Comparison of ENCODE assay signal across 8 cellular contexts in genomic region chr11:67792242-67792990, GRCh38.
DNase-seq lines count a peak whose midpoint lies in the region; ATAC-seq, FAIRE-seq and TF ChIP-seq lines count a peak whose summit lies in the region.
"Not testable (repeated sequence)": the region's sequence is repeated elsewhere in the genome, so short reads cannot be mapped to it uniquely, and the experiment has no call there.

No MANE protein-coding gene starts in this region.

- intact Hi-C loops in activated T-helper 2 cell treated with anti-CD3 and anti-CD28 coated beads, Interferon-gamma antibody, Interleukin-2, Interleukin-4, amounts not matched to agents 10 μg/mL and 5 μg/mL and 100 μg/mL, durations not matched to agents 14 hours and 24 hours and 36 hours (cut with micrococcal nuclease); HepG2 (cut with micrococcal nuclease; ENCODE audit: unreplicated experiment); spleen (cut with DNase I; ENCODE audit: low total_unique reads): not testable (repeated sequence)

- not testable (repeated sequence) for H3K14ac ChIP-seq in H1 (ENCODE audit: insufficient read length)

- TF ChIP-seq RAD21 in A549 (conservative IDR thresholded peaks at IDR 0.05 in 1 of 2, IDR thresholded peaks at IDR 0.05 in 1 of 2) (peak; percentile 51 to 62), H1 (IDR thresholded peaks at IDR 0.05 in 1 of 2, conservative IDR thresholded peaks at IDR 0.05 in 1 of 2; ENCODE audit: low read depth in 2 of 2, low read length in 2 of 2) (peak; percentile 58 to 60)
- not testable (repeated sequence) for TF ChIP-seq RAD21 in HepG2 (CRISPR knock-in tag; IDR thresholded peaks at IDR 0.05)

- not testable (repeated sequence) for H3K79me1 ChIP-seq in H1 (ENCODE audit: low read depth, low read length)

- H3K4me3 Mint-ChIP-seq in T-helper 2 cell treated with Interferon-gamma antibody and Interleukin-4, amounts not matched to agents 5 μg/mL and 100 μg/mL, for 36 hours; activated T-helper 2 cell treated with anti-CD3 and anti-CD28 coated beads, Interferon-gamma antibody, Interleukin-2, Interleukin-4, amounts not matched to agents 10 μg/mL and 5 μg/mL and 100 μg/mL, durations not matched to agents 14 hours and 24 hours and 36 hours (ENCODE audit: low read depth): not testable (repeated sequence)

- H4K8ac ChIP-seq in H1 (ENCODE audit: extremely low read depth, insufficient read depth, low read length) = not testable (repeated sequence)

- not testable (repeated sequence) for H3K27me3 Mint-ChIP-seq in T-helper 2 cell treated with Interferon-gamma antibody and Interleukin-4, amounts not matched to agents 5 μg/mL and 100 μg/mL, for 36 hours (ENCODE audit: low read depth); activated T-helper 2 cell treated with anti-CD3 and anti-CD28 coated beads, Interferon-gamma antibody, Interleukin-2, Interleukin-4, amounts not matched to agents 10 μg/mL and 5 μg/mL and 100 μg/mL, durations not matched to agents 14 hours and 24 hours and 36 hours (ENCODE audit: low read depth)

- not testable (repeated sequence) for H2BK20ac ChIP-seq in H1 (ENCODE audit: low read length)

- not testable (repeated sequence) for H4K91ac ChIP-seq in H1 (replicated peaks; ENCODE audit: insufficient read length, low read length)

- H2BK12ac ChIP-seq in H1 (ENCODE audit: low read depth, low read length) = not testable (repeated sequence)

- not testable (repeated sequence) for H3K79me2 ChIP-seq in H1 (ENCODE audit: control insufficient read depth in 1 of 2, insufficient read depth in 2 of 2, low read length in 2 of 2); HepG2 (ENCODE audit: insufficient read depth, low read length)

- in situ Hi-C loops in HepG2 (cut with HindIII; ENCODE audit: extremely low pct_ligation_motif_present, low pct_unique_long_range_greater_than_20kb) = loop anchor here (25.0 kb wide), 1 partner anchor 130 kb away; the partner anchor contains the start of genes ACY3 and ALDH3B2

- not testable (repeated sequence) for H3K23me2 ChIP-seq in H1 (ENCODE audit: low read depth, low read length)

- not testable (repeated sequence) for H3K27me3 ChIP-seq in H1 (replicated peaks in 1 of 4; ENCODE audit: control insufficient read depth in 3 of 4, extremely low read depth in 1 of 4, insufficient read depth in 3 of 4, low read length in 3 of 4); HepG2 (ENCODE audit: control insufficient read depth in 1 of 2, insufficient read depth in 2 of 2, low read length in 2 of 2); spleen (replicated peaks in 1 of 7)

- not testable (repeated sequence) for H3K27ac ChIP-seq in A549; H1 (ENCODE audit: low read depth, low read length); HepG2 (ENCODE audit: extremely low read length, insufficient read depth, low read length); spleen

- not testable (repeated sequence) for H3K9me3 Mint-ChIP-seq in T-helper 2 cell treated with Interferon-gamma antibody and Interleukin-4, amounts not matched to agents 5 μg/mL and 100 μg/mL, for 36 hours; activated T-helper 2 cell treated with anti-CD3 and anti-CD28 coated beads, Interferon-gamma antibody, Interleukin-2, Interleukin-4, amounts not matched to agents 10 μg/mL and 5 μg/mL and 100 μg/mL, durations not matched to agents 14 hours and 24 hours and 36 hours

- not testable (repeated sequence) for TF ChIP-seq POLR2A in A549 (IDR thresholded peaks at IDR 0.05; ENCODE audit: low read length); H1 (IDR thresholded peaks at IDR 0.05; ENCODE audit: control extremely low read depth in 1 of 2, low read depth in 2 of 2, low read length in 2 of 2); HepG2 (IDR thresholded peaks at IDR 0.05; ENCODE audit: insufficient read depth in 1 of 2, low read depth in 2 of 2, low read length in 2 of 2); spleen (IDR thresholded peaks at IDR 0.05)

- not testable (repeated sequence) for H2BK120ac ChIP-seq in H1 (replicated peaks; ENCODE audit: low read depth, low read length)

- FAIRE-seq in A549 (lab: Jason Lieb, UNC); H1 (lab: Jason Lieb, UNC): not testable (repeated sequence)
- peak; percentile 56 for FAIRE-seq in HepG2 (lab: Jason Lieb, UNC)

- not testable (repeated sequence) for ATAC-seq in A549, HepG2

- TF ChIP-seq EP300 in A549 (IDR thresholded peaks at IDR 0.05); H1 (IDR thresholded peaks at IDR 0.05; ENCODE audit: borderline replicate concordance in 1 of 2, low read depth in 2 of 2, low read length in 2 of 2); HepG2 (IDR thresholded peaks at IDR 0.05; ENCODE audit: low read depth in 2 of 2, low read length in 2 of 2); HepG2 (CRISPR knock-in tag; IDR thresholded peaks at IDR 0.05; ENCODE audit: borderline replicate concordance): not testable (repeated sequence)

- not testable (repeated sequence) for H3K4ac ChIP-seq in H1 (replicated peaks; ENCODE audit: insufficient read length, low read depth, low read length)

- not testable (repeated sequence) for H3K9ac ChIP-seq in H1 (replicated peaks in 1 of 4; ENCODE audit: extremely low read depth in 1 of 4, low read depth in 3 of 4, low read length in 3 of 4); HepG2 (ENCODE audit: insufficient read depth, low read depth, low read length)

- H3K4me1 ChIP-seq in A549; H1 (replicated peaks in 1 of 4; ENCODE audit: control insufficient read depth in 3 of 4, insufficient read depth in 4 of 4, low read length in 3 of 4); HepG2 (ENCODE audit: insufficient read depth, low read length); spleen: not testable (repeated sequence)

- BruUV-seq in HepG2 (replicated peaks; lab: Mats Ljungman, UMichigan) = not testable (repeated sequence)

- DNase-seq in A549 (ENCODE audit: low read depth in 1 of 2, low spot score in 1 of 2); HepG2 (ENCODE audit: low spot score); spleen: not testable (repeated sequence)
- DNase-seq in NCI-H1417 treated with DMSO at 0.1 percent for 48 hours (lab: John Stamatoyannopoulos, UW) = peak; percentile 11
- DNase-seq in T-helper 2 cell treated with Interferon-gamma antibody and Interleukin-4, amounts not matched to agents 5 μg/mL and 100 μg/mL, for 36 hours (ENCODE audit: low spot score) = peak; percentile 27
- peak; percentile 28 for DNase-seq in activated T-helper 2 cell treated with anti-CD3 and anti-CD28 coated beads, Interferon-gamma antibody, Interleukin-2, Interleukin-4, amounts not matched to agents 10 μg/mL and 5 μg/mL and 100 μg/mL, durations not matched to agents 14 hours and 24 hours and 36 hours (ENCODE audit: low spot score)
- peak in 1 of 2 experiments; percentile 85 for DNase-seq in H1 (ENCODE audit: low read depth in 1 of 2, low spot score in 2 of 2)

- not testable (repeated sequence) for H3K36me3 Mint-ChIP-seq in T-helper 2 cell treated with Interferon-gamma antibody and Interleukin-4, amounts not matched to agents 5 μg/mL and 100 μg/mL, for 36 hours (ENCODE audit: low read depth); activated T-helper 2 cell treated with anti-CD3 and anti-CD28 coated beads, Interferon-gamma antibody, Interleukin-2, Interleukin-4, amounts not matched to agents 10 μg/mL and 5 μg/mL and 100 μg/mL, durations not matched to agents 14 hours and 24 hours and 36 hours (ENCODE audit: low read depth)

- peak overlapping the region; percentile 14; the same call in 1 of the 3 replicates for H3K4me2 ChIP-seq in A549
- H3K4me2 ChIP-seq in H1 (ENCODE audit: insufficient read depth in 1 of 2, low read depth in 2 of 2, low read length in 2 of 2); HepG2 (ENCODE audit: low read depth, low read length): not testable (repeated sequence)

- not testable (repeated sequence) for H3K36me3 ChIP-seq in H1 (ENCODE audit: control insufficient read depth in 2 of 4, insufficient read depth in 4 of 4, low read length in 3 of 4); HepG2 (replicated peaks in 1 of 2; ENCODE audit: control insufficient read depth in 1 of 2, insufficient read depth in 2 of 2, low read length in 2 of 2); spleen

- not testable (repeated sequence) for H3K18ac ChIP-seq in H1 (ENCODE audit: extremely low read depth, low read length)

- not testable (repeated sequence) for H4K20me1 ChIP-seq in H1 (replicated peaks in 1 of 2; ENCODE audit: control insufficient read depth in 1 of 2, insufficient read depth in 2 of 2, low read length in 2 of 2); HepG2 (ENCODE audit: insufficient read depth, low read length)

- not testable (repeated sequence) for H2BK15ac ChIP-seq in H1 (ENCODE audit: low read length)

- H3K4me3 ChIP-seq in A549; H1 (ENCODE audit: extremely low read depth in 1 of 4, insufficient read depth in 2 of 4, low read depth in 3 of 4, low read length in 4 of 4); HepG2 (replicated peaks in 1 of 3; ENCODE audit: insufficient read depth in 1 of 3, low read depth in 2 of 3, low read length in 3 of 3); spleen: not testable (repeated sequence)

- not testable (repeated sequence) for H2AK5ac ChIP-seq in H1 (ENCODE audit: low read depth, low read length)

- WGBS in A549 (ENCODE audit: missing lambda C conversion rate) = 21% methylated on average over 27 of the region's 27 CpGs
- 32% methylated on average over 24 of the region's 27 CpGs; no CpG with 5 or more reads in 1 of the 2 experiments for whole genome bisulfite sequencing in H1 (ENCODE audit: extremely low coverage in 1 of 2, insufficient coverage in 1 of 2, insufficient read length in 1 of 2, insufficient replicate concordance in 2 of 2, low coverage in 1 of 2, low lambda C conversion rate in 2 of 2, missing lambda C conversion rate in 1 of 2), 2 experiments
- WGBS in HepG2 (ENCODE audit: low lambda C conversion rate) = 36% methylated on average over 24 of the region's 27 CpGs
- 26 to 40% (median 33%) methylated on average over 24 to 27 of the region's 27 CpGs for WGBS in spleen, 5 donors

- not testable (repeated sequence) for H2AFZ ChIP-seq in H1 (ENCODE audit: low read length); HepG2 (ENCODE audit: low read length)

- CTCF ChIA-PET in A549 (lab: Yijun Ruan, JAX) (interaction anchor here (0.8 to 1.7 kb wide), 5 partner anchors 14 to 180 kb away, joined by 3 to 7 read pairs (median 3); partner anchors contain the start of gene NUDT8), H1 (lab: Charles Lee; ENCODE audit: partially characterized antibody) (interaction anchor here (0.7 to 2.6 kb wide), 5 partner anchors 62 to 161 kb away, joined by 3 to 10 read pairs (median 5); no protein-coding TSS in a partner anchor)
- CTCF ChIA-PET in HepG2 (lab: Yijun Ruan, JAX; ENCODE audit: low intra/inter-chr PET ratio, low total read pairs) = not testable (repeated sequence)

- H3K27ac Mint-ChIP-seq in T-helper 2 cell treated with Interferon-gamma antibody and Interleukin-4, amounts not matched to agents 5 μg/mL and 100 μg/mL, for 36 hours; activated T-helper 2 cell treated with anti-CD3 and anti-CD28 coated beads, Interferon-gamma antibody, Interleukin-2, Interleukin-4, amounts not matched to agents 10 μg/mL and 5 μg/mL and 100 μg/mL, durations not matched to agents 14 hours and 24 hours and 36 hours: not testable (repeated sequence)

- POLR2A ChIA-PET in A549 (lab: Yijun Ruan, JAX); H1 (lab: Charles Lee; ENCODE audit: partially characterized antibody); HepG2 (lab: Yijun Ruan, JAX): not testable (repeated sequence)

- H3K23ac ChIP-seq in H1 (ENCODE audit: insufficient read length) = not testable (repeated sequence)

- H2BK5ac ChIP-seq in H1 (ENCODE audit: low read depth, low read length) = not testable (repeated sequence)

- H3K56ac ChIP-seq in H1 (replicated peaks; ENCODE audit: insufficient read length, low read depth, low read length) = not testable (repeated sequence)

- TF ChIP-seq CTCF in A549 (IDR thresholded peaks at IDR 0.05) (peak; percentile 61), GM12874 (IDR thresholded peaks at IDR 0.05; ENCODE audit: insufficient read depth, low read depth, low read length) (peak; percentile 59), H1 (IDR thresholded peaks at IDR 0.05; ENCODE audit: control extremely low read depth in 1 of 3, insufficient read depth in 1 of 3, low read depth in 1 of 3, low read length in 3 of 3) (peak; percentile 18 to 50 (median 36)), HepG2 (CRISPR knock-in tag; IDR thresholded peaks at IDR 0.05) (peak; percentile 55), spleen (IDR thresholded peaks at IDR 0.05 in 8 of 11, conservative IDR thresholded peaks at IDR 0.05 in 3 of 11) (peak; percentile 34 to 81 (median 63))

- H3K9me3 ChIP-seq in A549; H1 (ENCODE audit: insufficient read depth in 2 of 2, low read depth in 1 of 2, low read length in 1 of 2); HepG2 (ENCODE audit: low read length); spleen: not testable (repeated sequence)

- not testable (repeated sequence) for H4K5ac ChIP-seq in H1 (ENCODE audit: insufficient read length, low read depth, low read length)

- not testable (repeated sequence) for H3K4me1 Mint-ChIP-seq in T-helper 2 cell treated with Interferon-gamma antibody and Interleukin-4, amounts not matched to agents 5 μg/mL and 100 μg/mL, for 36 hours (ENCODE audit: low read depth); activated T-helper 2 cell treated with anti-CD3 and anti-CD28 coated beads, Interferon-gamma antibody, Interleukin-2, Interleukin-4, amounts not matched to agents 10 μg/mL and 5 μg/mL and 100 μg/mL, durations not matched to agents 14 hours and 24 hours and 36 hours (ENCODE audit: low read depth)
